In genomic region chr19:7522072-7522922, GRCh38 we compare ENCODE assay signal across 8 cellular contexts. TPM values are rescaled to one million over a fixed set of nuclear protein-coding genes. Genes with fewer than 3 reads are reported as not detected.
DNase-seq lines count a peak whose midpoint lies in the region; ATAC-seq, FAIRE-seq and TF ChIP-seq lines count a peak whose summit lies in the region.

MCOLN1 (plus strand) TSS chr19:7522624; CDS start chr19:7522751, 127 bp downstream.

- peaks cover 0 to 2% of the 10 kb centered on the region in 2 experiments; a peak in 1 of 4 replicates for H3K79me2 ChIP-seq in H1 (ENCODE audit: control insufficient read depth in 1 of 2, insufficient read depth in 2 of 2, low read length in 2 of 2)

- peaks cover 0 to 2% of the 10 kb centered on the region in 2 experiments for H4K20me1 ChIP-seq in H1 (replicated peaks in 1 of 2; ENCODE audit: control insufficient read depth in 1 of 2, insufficient read depth in 2 of 2, low read length in 2 of 2)

- peak in 1 of 2 experiments; percentile 48; a peak in 1 of 3 replicates for TF ChIP-seq POLR2A in H1 (IDR thresholded peaks at IDR 0.05; ENCODE audit: control extremely low read depth in 1 of 2, low read depth in 2 of 2, low read length in 2 of 2)

- ATAC-seq in GM21360 (IDR thresholded peaks at IDR 0.05; ENCODE audit: unreplicated experiment), result peak; percentile 74

- H3K27ac ChIP-seq in H1 (ENCODE audit: low read depth, low read length), result no peak within 1 kb of the TSS

- H2BK5ac ChIP-seq in H1 (ENCODE audit: low read depth, low read length), result peak within 1 kb of the TSS; percentile 54; the same call in 1 of the 2 replicates

- no peaks in the 10 kb centered on the region for H3K27me3 ChIP-seq in H1 (replicated peaks in 1 of 4; ENCODE audit: control insufficient read depth in 3 of 4, extremely low read depth in 1 of 4, insufficient read depth in 3 of 4, low read length in 3 of 4)

- H4K5ac ChIP-seq in H1 (ENCODE audit: insufficient read length, low read depth, low read length), result peak within 1 kb of the TSS; percentile 53

- no peak within 1 kb of the TSS for H2BK20ac ChIP-seq in H1 (ENCODE audit: low read length)

- H2BK12ac ChIP-seq in H1 (ENCODE audit: low read depth, low read length), result no peak within 1 kb of the TSS; the same call in 1 of the 2 replicates

- H2BK120ac ChIP-seq in H1 (replicated peaks; ENCODE audit: low read depth, low read length), result peak within 1 kb of the TSS; percentile 82

- H3K9ac ChIP-seq in H1 (replicated peaks in 1 of 4; ENCODE audit: extremely low read depth in 1 of 4, low read depth in 3 of 4, low read length in 3 of 4), result peak within 1 kb of the TSS in 3 of 4 experiments; percentile 25 to 80 (median 44); a peak in 5 of 7 replicates

- no peak for TF ChIP-seq CTCF in H1 (IDR thresholded peaks at IDR 0.05; ENCODE audit: control extremely low read depth in 1 of 3, insufficient read depth in 1 of 3, low read depth in 1 of 3, low read length in 3 of 3)

- peak within 1 kb of the TSS; percentile 85 to 94 for H3K4me2 ChIP-seq in H1 (ENCODE audit: insufficient read depth in 1 of 2, low read depth in 2 of 2, low read length in 2 of 2)

- no peak within 1 kb of the TSS for H3K23ac ChIP-seq in H1 (ENCODE audit: insufficient read length)

- 3% methylated on average over 47 of the region's 65 CpGs; no CpG with 5 or more reads in 1 of the 2 experiments for WGBS in H1 (ENCODE audit: extremely low coverage in 1 of 2, insufficient coverage in 1 of 2, insufficient read length in 1 of 2, insufficient replicate concordance in 2 of 2, low coverage in 1 of 2, low lambda C conversion rate in 2 of 2, missing lambda C conversion rate in 1 of 2), 2 experiments

- POLR2A ChIA-PET in H1 (lab: Charles Lee; ENCODE audit: partially characterized antibody), result interaction anchor here (0.5 to 7.0 kb wide), 13 partner anchors 10 to 1852 kb away, joined by 3 to 80 read pairs (median 3); partner anchors contain the start of genes PET100, PNPLA6, STXBP2 and XAB2

- H4K91ac ChIP-seq in H1 (replicated peaks; ENCODE audit: insufficient read length, low read length), result peak within 1 kb of the TSS; percentile 75

- peak; percentile 58 to 78 for TF ChIP-seq EP300 in H1 (IDR thresholded peaks at IDR 0.05; ENCODE audit: borderline replicate concordance in 1 of 2, low read depth in 2 of 2, low read length in 2 of 2)

- no peak within 1 kb of the TSS for H2AFZ ChIP-seq in H1 (ENCODE audit: low read length)

- H3K4me1 ChIP-seq in H1 (replicated peaks in 1 of 4; ENCODE audit: control insufficient read depth in 3 of 4, insufficient read depth in 4 of 4, low read length in 3 of 4), result peaks cover 0 to 5% (median 1%) of the 10 kb centered on the region in 4 experiments; a peak in 1 of 7 replicates

- peak within 1 kb of the TSS; percentile 29; the same call in 1 of the 2 replicates for H4K8ac ChIP-seq in H1 (ENCODE audit: extremely low read depth, insufficient read depth, low read length)

- H3K9me3 ChIP-seq in H1 (ENCODE audit: insufficient read depth in 2 of 2, low read depth in 1 of 2, low read length in 1 of 2), result no peaks in the 10 kb centered on the region

- H3K23me2 ChIP-seq in H1 (ENCODE audit: low read depth, low read length), result peaks cover 10% of the 10 kb centered on the region; the same call in 1 of the 2 replicates

- DNase-seq in CMK (ENCODE audit: low read depth) (peak; percentile 91), HTR-8/SVneo (ENCODE audit: insufficient read length, low spot score) (peak; percentile 100), NOMO-1 treated with DMSO at 0.1 percent for 48 hours (lab: John Stamatoyannopoulos, UW; ENCODE audit: unreplicated experiment) (peak; percentile 95), H1 (ENCODE audit: low read depth in 1 of 2, low spot score in 2 of 2) (peak in 1 of 2 experiments; percentile 99), mesenteric fat pad (ENCODE audit: low spot score) (peak; percentile 100)
- DNase-seq in activated CD8-positive, alpha-beta memory T cell treated with anti-CD3 and anti-CD28 coated beads for 48 hours (ENCODE audit: low read depth in 2 of 3, low spot score in 2 of 3), result peak; percentile 98 to 100 (median 99)
- peak; percentile 99 for DNase-seq in stimulated activated CD8-positive, alpha-beta memory T cell treated with anti-CD3 and anti-CD28 coated beads, Interleukin-15, amount 100 ng/mL, for 24 hours (ENCODE audit: low read depth)

- no peak within 1 kb of the TSS for H3K14ac ChIP-seq in H1 (ENCODE audit: insufficient read length)

- no peak within 1 kb of the TSS for H3K56ac ChIP-seq in H1 (replicated peaks; ENCODE audit: insufficient read length, low read depth, low read length)

- peak within 1 kb of the TSS; percentile 48 to 79 (median 72) for H3K4me3 ChIP-seq in H1 (ENCODE audit: extremely low read depth in 1 of 4, insufficient read depth in 2 of 4, low read depth in 3 of 4, low read length in 4 of 4)

- peaks cover 5% of the 10 kb centered on the region; the same call in 1 of the 2 replicates for H3K79me1 ChIP-seq in H1 (ENCODE audit: low read depth, low read length)

- no peak within 1 kb of the TSS for H2AK5ac ChIP-seq in H1 (ENCODE audit: low read depth, low read length)

- peaks cover 0 to 7% (median 3%) of the 10 kb centered on the region in 4 experiments; a peak in 1 of 8 replicates for H3K36me3 ChIP-seq in H1 (ENCODE audit: control insufficient read depth in 2 of 4, insufficient read depth in 4 of 4, low read length in 3 of 4)

- TF ChIP-seq RAD21 in H1 (IDR thresholded peaks at IDR 0.05 in 1 of 2, conservative IDR thresholded peaks at IDR 0.05 in 1 of 2; ENCODE audit: low read depth in 2 of 2, low read length in 2 of 2), result peak in 1 of 2 experiments; percentile 28; a peak in 2 of 4 replicates

- CTCF ChIA-PET in H1 (lab: Charles Lee; ENCODE audit: partially characterized antibody), result interaction anchor here (0.8 to 2.8 kb wide), 10 partner anchors 9 to 339 kb away, joined by 3 to 11 read pairs (median 6); partner anchors contain the start of gene PNPLA6

- peak within 1 kb of the TSS; percentile 64 for H3K18ac ChIP-seq in H1 (ENCODE audit: extremely low read depth, low read length)

- peak within 1 kb of the TSS; percentile 10 for H3K4ac ChIP-seq in H1 (replicated peaks; ENCODE audit: insufficient read length, low read depth, low read length)

- FAIRE-seq in HTR-8/SVneo (lab: Jason Lieb, UNC), result peak; percentile 98
- peak; percentile 52 for FAIRE-seq in H1 (lab: Jason Lieb, UNC)

- H2BK15ac ChIP-seq in H1 (ENCODE audit: low read length), result no peak within 1 kb of the TSS

TF ChIP-seq in H1, 55 proteins besides CTCF, POLR2A, EP300 and RAD21 (continues in another document):
- no peak for TF ChIP-seq HDAC6 (IDR thresholded peaks at IDR 0.05; ENCODE audit: low read depth, low read length)
- no peak for TF ChIP-seq CBX5 (IDR thresholded peaks at IDR 0.05; ENCODE audit: low read depth, low read length)
- no peak for TF ChIP-seq SIX5 (IDR thresholded peaks at IDR 0.05; ENCODE audit: low read depth, low read length)
- peak; percentile 99 for TF ChIP-seq SP4 (IDR thresholded peaks at IDR 0.05; ENCODE audit: low read length)
- no peak for TF ChIP-seq EZH2 (IDR thresholded peaks at IDR 0.05; ENCODE audit: low read depth, low read length, severe bottlenecking)
- peak; percentile 37 for TF ChIP-seq NANOG (IDR thresholded peaks at IDR 0.05; ENCODE audit: insufficient read depth, low read depth, low read length, poor library complexity, severe bottlenecking)
- peak; percentile 59; the same call in 1 of the 2 replicates for TF ChIP-seq YY1 (IDR thresholded peaks at IDR 0.05; ENCODE audit: low read depth, low read length)
- no peak for TF ChIP-seq ZNF274 (IDR thresholded peaks at IDR 0.05; ENCODE audit: borderline replicate concordance, extremely low read depth, low read length)
- peak; percentile 100 for TF ChIP-seq ATF3 (IDR thresholded peaks at IDR 0.05; ENCODE audit: insufficient read depth, low read depth, low read length)
- TF ChIP-seq SIN3A (conservative IDR thresholded peaks at IDR 0.05 in 1 of 2, IDR thresholded peaks at IDR 0.05 in 1 of 2; ENCODE audit: low read depth in 1 of 2, low read length in 2 of 2), result peak; percentile 93 to 99
- no peak for TF ChIP-seq RXRA (IDR thresholded peaks at IDR 0.05; ENCODE audit: insufficient read depth, low read depth, low read length)
- TF ChIP-seq SP1 (IDR thresholded peaks at IDR 0.05; ENCODE audit: low read depth, low read length), result peak; percentile 91
- peak; percentile 55; the same call in 1 of the 2 replicates for TF ChIP-seq TBP (IDR thresholded peaks at IDR 0.05; ENCODE audit: low read depth, low read length)
- TF ChIP-seq CTBP2 (IDR thresholded peaks at IDR 0.05; ENCODE audit: borderline replicate concordance, insufficient read depth, insufficient read length, low read length), result no peak
- TF ChIP-seq CHD2 (IDR thresholded peaks at IDR 0.05; ENCODE audit: low read length), result peak; percentile 90
- TF ChIP-seq HDAC2 (IDR thresholded peaks at IDR 0.05; ENCODE audit: borderline replicate concordance in 1 of 2, low read depth in 2 of 2, low read length in 2 of 2), result peak; percentile 62 to 89; a peak in 3 of 4 replicates
- TF ChIP-seq ASH2L (IDR thresholded peaks at IDR 0.05; ENCODE audit: low read length), result peak; percentile 34
- TF ChIP-seq GABPA (IDR thresholded peaks at IDR 0.05; ENCODE audit: borderline replicate concordance, insufficient read depth, low read length), result peak; percentile 41; the same call in 1 of the 2 replicates
- peak; percentile 55; the same call in 1 of the 2 replicates for TF ChIP-seq PHF8 (conservative IDR thresholded peaks at IDR 0.05; ENCODE audit: low read depth, low read length)
- 0 out of 2 replicates have a peak, but pooled peaks have one; percentile 51 for TF ChIP-seq POLR2AphosphoS5 (IDR thresholded peaks at IDR 0.05; ENCODE audit: low read depth, low read length)
- peak; percentile 46; the same call in 1 of the 2 replicates for TF ChIP-seq TAF1 (IDR thresholded peaks at IDR 0.05; ENCODE audit: low read depth, low read length)
- TF ChIP-seq JUN (IDR thresholded peaks at IDR 0.05; ENCODE audit: low read depth, low read length), result no peak

RNA-seq across cellular contexts. Expression of gene MCOLN1, which starts in this region (rescaled TPM):
- total RNA-seq in H1 (2021; fragmentation: NEBNext Ultra II Directional; extraction: Animal tissue kit (Norgen Biotek cat#: 25700)), result 15.8 and 19.1 TPM in 2 replicates
- polyA plus RNA-seq in H1 (2011; rRNA removed), result 40.0 and 42.8 TPM in 2 replicates
- polyA plus RNA-seq in H1 (2011; cell fraction: cytosol; rRNA removed), result 26.0 TPM
- 71.1 TPM for polyA plus RNA-seq in H1 (2011; cell fraction: nucleus; rRNA removed)
- polyA plus RNA-seq in H1 (2012, experiment 1 of 2), result 16.2 to 22.1 TPM (median 19.4 TPM) in 4 replicates
- polyA plus RNA-seq in H1 (2012, experiment 2 of 2), result 24.5 TPM
- polyA plus RNA-seq in H1 (2013, experiment 1 of 2), result 18.1 TPM
- polyA plus RNA-seq in H1 (2013, experiment 2 of 2), result 18.1 TPM
- 32.4 and 35.1 TPM in 2 replicates for polyA minus RNA-seq in H1 (2011; rRNA and poly(A)+ RNA removed)
- 19.8 TPM for polyA minus RNA-seq in H1 (2011; cell fraction: cytosol; rRNA and poly(A)+ RNA removed)
- polyA minus RNA-seq in H1 (2011; cell fraction: nucleus; rRNA and poly(A)+ RNA removed), result 22.5 TPM
- total RNA-seq in mesenteric fat pad, result 55.5 TPM
